ENCODE assay signal across 32 cellular contexts in the genomic region with DNA sequence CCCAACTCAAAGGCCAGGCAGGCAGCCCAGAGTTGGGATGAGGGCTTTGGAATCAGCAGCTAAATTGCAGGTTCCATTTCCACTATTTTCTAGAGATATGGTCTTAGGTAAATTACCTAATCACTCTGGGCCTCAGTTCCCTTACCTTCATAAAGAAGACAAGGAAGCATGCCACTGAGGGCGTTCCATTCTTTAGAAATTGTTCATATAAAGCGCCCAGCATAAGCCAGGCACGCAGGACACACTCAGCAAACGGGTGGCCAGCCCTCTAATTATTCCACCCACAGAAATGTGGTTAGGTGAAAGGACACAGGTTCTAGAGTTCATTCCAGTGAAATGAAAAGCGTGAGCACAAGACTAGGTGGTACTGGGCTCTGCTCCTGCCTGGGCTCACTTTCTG.
"Had no signal": no experiment of that assay in that cellular context is flagged by ENCODE, and none has a peak within 500 bp of the region (broad histone marks: within the 10 kb centered on the region; RNA-seq: fewer than 3 reads in every experiment).

No MANE protein-coding gene starts in this region.

- H3K36me3 ChIP-seq: colonic mucosa, esophagus squamous epithelium, gastroesophageal sphincter, WERI-Rb-1 had no signal

- H3K27ac ChIP-seq: body of pancreas, colonic mucosa, epithelial cell of prostate, esophagus squamous epithelium, gastroesophageal sphincter, WERI-Rb-1 had no signal

- DNase-seq: activated B cell treated with CpG ODN at 0.5 μM for 24 hours; activated CD4-positive, alpha-beta memory T cell treated with anti-CD3 and anti-CD28 coated beads for 36 hours; activated CD4-positive, alpha-beta T cell treated with anti-CD3 and anti-CD28 coated beads for 36 hours; activated CD4-positive, alpha-beta T cell treated with anti-CD3 and anti-CD28 coated beads, Interleukin-2, amount 10 ng/mL, durations not matched to agents 24 days and 14 days; activated CD4-positive, CD25-positive, alpha-beta regulatory T cell treated with anti-CD3 and anti-CD28 coated beads, Interleukin-2, amount 50 U/mL, for 72 hours; activated CD8-positive, alpha-beta memory T cell treated with anti-CD3 and anti-CD28 coated beads, Interleukin-2, amount 10 ng/mL, durations not matched to agents 7 days and 5 days; activated CD8-positive, alpha-beta memory T cell treated with anti-CD3 and anti-CD28 coated beads, Interleukin-2, amount 50 U/mL, for 4 hours; activated CD8-positive, alpha-beta T cell treated with anti-CD3 and anti-CD28 coated beads, Interleukin-2, amount 10 ng/mL, durations not matched to agents 7 days and 5 days; activated gamma-delta T cell treated with Interleukin-2 at 50 U/mL for 16 hours; activated naive CD4-positive, alpha-beta T cell treated with anti-CD3 and anti-CD28 coated beads, Interleukin-2, amount 50 U/mL, for 16 hours; activated naive CD4-positive, alpha-beta T cell treated with Interleukin-2 at 50 U/mL for 16 hours; activated T-cell treated with anti-CD3 and anti-CD28 coated beads, Interleukin-2, amount 50 U/mL, for 1 hour; activated T-cell treated with anti-CD3 and anti-CD28 coated beads, Interleukin-2, amount 50 U/mL, for 48 hours; amniotic stem cell; anterior cingulate cortex; body of pancreas; caudate nucleus; colonic mucosa; effector CD8-positive, alpha-beta T cell; esophagus squamous epithelium; foreskin melanocyte; SW 1271; T-helper 1 cell; T-helper 17 cell; T1000; WERI-Rb-1 had no signal

- H3K27me3 ChIP-seq: body of pancreas, colonic mucosa had no signal

- H3K36me3 Mint-ChIP-seq: activated CD4-positive, alpha-beta memory T cell treated with anti-CD3 and anti-CD28 coated beads for 36 hours; activated CD8-positive, alpha-beta memory T cell treated with anti-CD3 and anti-CD28 coated beads, Interleukin-2, amount 10 ng/mL, durations not matched to agents 7 days and 5 days; activated naive CD8-positive, alpha-beta T cell had no signal

- H3K4me1 ChIP-seq: body of pancreas, colonic mucosa, esophagus squamous epithelium, gastroesophageal sphincter had no signal

- H3K9me3 ChIP-seq: body of pancreas, colonic mucosa, esophagus squamous epithelium, gastroesophageal sphincter had no signal

- H3K27ac Mint-ChIP-seq: activated B cell treated with CpG ODN at 0.5 μM for 24 hours; activated CD4-positive, alpha-beta memory T cell treated with anti-CD3 and anti-CD28 coated beads for 36 hours; activated CD4-positive, alpha-beta T cell treated with anti-CD3 and anti-CD28 coated beads for 36 hours; activated CD4-positive, alpha-beta T cell treated with anti-CD3 and anti-CD28 coated beads, Interleukin-2, amount 10 ng/mL, durations not matched to agents 24 days and 14 days; activated CD8-positive, alpha-beta memory T cell treated with anti-CD3 and anti-CD28 coated beads, Interleukin-2, amount 10 ng/mL, durations not matched to agents 7 days and 5 days; activated CD8-positive, alpha-beta T cell treated with anti-CD3 and anti-CD28 coated beads, Interleukin-2, amount 10 ng/mL, durations not matched to agents 7 days and 5 days; activated naive CD8-positive, alpha-beta T cell; activated T-helper 1 cell treated with anti-CD3 and anti-CD28 coated beads, Interleukin-12 subunit alpha, Interleukin-12 subunit beta, Interleukin-2, Interleukin-4 antibody, amounts not matched to agents 30 ng/mL and 10 ng/mL and 1 ng/mL, durations not matched to agents 14 hours and 24 hours and 36 hours; activated T-helper 2 cell treated with anti-CD3 and anti-CD28 coated beads, Interferon-gamma antibody, Interleukin-2, Interleukin-4, amounts not matched to agents 10 μg/mL and 5 μg/mL and 100 μg/mL, durations not matched to agents 14 hours and 24 hours and 36 hours; T-helper 17 cell; T-helper 2 cell treated with Interferon-gamma antibody and Interleukin-4, amounts not matched to agents 5 μg/mL and 100 μg/mL, for 36 hours had no signal

- H3K4me1 Mint-ChIP-seq: activated B cell treated with CpG ODN at 0.5 μM for 24 hours; activated CD4-positive, alpha-beta T cell treated with anti-CD3 and anti-CD28 coated beads for 36 hours; activated CD4-positive, alpha-beta T cell treated with anti-CD3 and anti-CD28 coated beads, Interleukin-2, amount 10 ng/mL, durations not matched to agents 24 days and 14 days; activated CD8-positive, alpha-beta memory T cell treated with anti-CD3 and anti-CD28 coated beads, Interleukin-2, amount 10 ng/mL, durations not matched to agents 7 days and 5 days; T-helper 17 cell had no signal

- H3K4me3 ChIP-seq: body of pancreas, colonic mucosa, esophagus squamous epithelium, gastroesophageal sphincter had no signal

- ATAC-seq: activated CD4-positive, alpha-beta T cell treated with anti-CD3 and anti-CD28 coated beads for 36 hours; activated CD8-positive, alpha-beta memory T cell treated with anti-CD3 and anti-CD28 coated beads, Interleukin-2, amount 10 ng/mL, durations not matched to agents 7 days and 5 days; activated CD8-positive, alpha-beta T cell treated with anti-CD3 and anti-CD28 coated beads, Interleukin-2, amount 10 ng/mL, durations not matched to agents 7 days and 5 days; body of pancreas; gastroesophageal sphincter; T-helper 17 cell had no signal

- H3K27me3 Mint-ChIP-seq: activated CD4-positive, alpha-beta memory T cell treated with anti-CD3 and anti-CD28 coated beads for 36 hours; activated CD4-positive, alpha-beta T cell treated with anti-CD3 and anti-CD28 coated beads for 36 hours; activated CD4-positive, alpha-beta T cell treated with anti-CD3 and anti-CD28 coated beads, Interleukin-2, amount 10 ng/mL, durations not matched to agents 24 days and 14 days; activated CD8-positive, alpha-beta memory T cell treated with anti-CD3 and anti-CD28 coated beads, Interleukin-2, amount 10 ng/mL, durations not matched to agents 7 days and 5 days; activated naive CD8-positive, alpha-beta T cell had no signal

- H3K4me3 Mint-ChIP-seq: activated B cell treated with CpG ODN at 0.5 μM for 24 hours; activated CD4-positive, alpha-beta memory T cell treated with anti-CD3 and anti-CD28 coated beads for 36 hours; activated CD4-positive, alpha-beta T cell treated with anti-CD3 and anti-CD28 coated beads for 36 hours; activated CD4-positive, alpha-beta T cell treated with anti-CD3 and anti-CD28 coated beads, Interleukin-2, amount 10 ng/mL, durations not matched to agents 24 days and 14 days; activated CD8-positive, alpha-beta memory T cell treated with anti-CD3 and anti-CD28 coated beads, Interleukin-2, amount 10 ng/mL, durations not matched to agents 7 days and 5 days; activated CD8-positive, alpha-beta T cell treated with anti-CD3 and anti-CD28 coated beads, Interleukin-2, amount 10 ng/mL, durations not matched to agents 7 days and 5 days; activated naive CD8-positive, alpha-beta T cell; activated T-helper 1 cell treated with anti-CD3 and anti-CD28 coated beads, Interleukin-12 subunit alpha, Interleukin-12 subunit beta, Interleukin-2, Interleukin-4 antibody, amounts not matched to agents 30 ng/mL and 10 ng/mL and 1 ng/mL, durations not matched to agents 14 hours and 24 hours and 36 hours; T-helper 17 cell; T-helper 2 cell treated with Interferon-gamma antibody and Interleukin-4, amounts not matched to agents 5 μg/mL and 100 μg/mL, for 36 hours had no signal

- H3K9me3 Mint-ChIP-seq: activated B cell treated with CpG ODN at 0.5 μM for 24 hours; activated CD4-positive, alpha-beta memory T cell treated with anti-CD3 and anti-CD28 coated beads for 36 hours; activated CD4-positive, alpha-beta T cell treated with anti-CD3 and anti-CD28 coated beads, Interleukin-2, amount 10 ng/mL, durations not matched to agents 24 days and 14 days; activated T-helper 1 cell treated with anti-CD3 and anti-CD28 coated beads, Interleukin-12 subunit alpha, Interleukin-12 subunit beta, Interleukin-2, Interleukin-4 antibody, amounts not matched to agents 30 ng/mL and 10 ng/mL and 1 ng/mL, durations not matched to agents 14 hours and 24 hours and 36 hours; activated T-helper 2 cell treated with anti-CD3 and anti-CD28 coated beads, Interferon-gamma antibody, Interleukin-2, Interleukin-4, amounts not matched to agents 10 μg/mL and 5 μg/mL and 100 μg/mL, durations not matched to agents 14 hours and 24 hours and 36 hours; T-helper 2 cell treated with Interferon-gamma antibody and Interleukin-4, amounts not matched to agents 5 μg/mL and 100 μg/mL, for 36 hours had no signal
